23 cellular contexts compared by ENCODE assay signal in genomic region chr9:4287886-4288588, GRCh38. TPM values are rescaled to one million over a fixed set of nuclear protein-coding genes. Genes with fewer than 3 reads are reported as not detected.
DNase-seq lines count a peak whose midpoint lies in the region; ATAC-seq, FAIRE-seq and TF ChIP-seq lines count a peak whose summit lies in the region.
"Had no signal": no experiment of that assay in that cellular context is flagged by ENCODE, and none has a peak within 500 bp of the region (broad histone marks: within the 10 kb centered on the region; RNA-seq: fewer than 3 reads in every experiment).

No MANE protein-coding gene starts in this region.

- no peak overlapping the region for H4K8ac ChIP-seq in mesenchymal stem cell (ENCODE audit: low read length)

- TF ChIP-seq CTCF in SK-N-SH (IDR thresholded peaks at IDR 0.05), result no peak

- H3K9me2 ChIP-seq in GM23248 (ENCODE audit: insufficient read depth), result no peaks in the 10 kb centered on the region
- H3K9me2 ChIP-seq in SK-N-SH, result no peaks in the 10 kb centered on the region

- no peak overlapping the region for H2AK5ac ChIP-seq in mesenchymal stem cell (ENCODE audit: low read length, severe bottlenecking)

- in situ Hi-C loops in GM23248 (cut with MboI), result no loop called here

- no peak overlapping the region for H2BK120ac ChIP-seq in mesenchymal stem cell (ENCODE audit: low read depth, low read length)

- no peak overlapping the region for H3K9ac ChIP-seq in GM23248
- H3K9ac ChIP-seq in SK-N-SH, result no peak overlapping the region
- no peak overlapping the region for H3K9ac ChIP-seq in mesenchymal stem cell (ENCODE audit: low read length)

- peaks cover 97% of the 10 kb centered on the region for H3K79me2 ChIP-seq in GM23248 (ENCODE audit: insufficient read depth)
- H3K79me2 ChIP-seq in SK-N-SH (ENCODE audit: insufficient read depth), result peaks cover 94% of the 10 kb centered on the region

- H2AFZ ChIP-seq in GM23248 (no peak overlapping the region), SK-N-SH (ENCODE audit: low read depth) (no peak overlapping the region), mesenchymal stem cell (ENCODE audit: low read depth, low read length) (no peak overlapping the region)
- H2AFZ ChIP-seq: PC-9 had no signal

- ATAC-seq in GM21737 (IDR thresholded peaks at IDR 0.05; ENCODE audit: unreplicated experiment), result no peak
- ATAC-seq: K562 had no signal

- H3K4me3 Mint-ChIP-seq in activated T-cell treated with anti-CD3 and anti-CD28 coated beads, Interleukin-2, amount 50 U/mL, for 24 hours, result no peak overlapping the region
- H3K4me3 Mint-ChIP-seq: CD4-positive, alpha-beta T cell had no signal

- H3K9me3 ChIP-seq in GM23248 (ENCODE audit: low read depth) (no peaks in the 10 kb centered on the region), SK-N-SH (no peaks in the 10 kb centered on the region), mesenchymal stem cell (ENCODE audit: control insufficient read depth, low read length) (no peaks in the 10 kb centered on the region)
- H3K9me3 ChIP-seq: Caco-2 had no signal

- DNase-seq in GM23248, result peak; percentile 42
- no peak for DNase-seq in SK-N-SH
- no peak for DNase-seq in NCI-H526 (lab: John Stamatoyannopoulos, UW)
- no peak for DNase-seq in mesenchymal stem cell
- no peak for DNase-seq in activated T-cell treated with anti-CD3 and anti-CD28 coated beads, Interleukin-2, amount 50 U/mL, for 24 hours
- DNase-seq: Caco-2; CD4-positive, alpha-beta T cell; DND-41; GDM1; MM.1S; NCI-H1092; NCI-H1436; NCI-H187 treated with DMSO at 0.1 percent for 48 hours; NCI-H2107; PC-9; SHP77 treated with DMSO at 0.1 percent for 48 hours; T-helper 1 cell had no signal

- FAIRE-seq in islet of Langerhans (lab: Jason Lieb, UNC), result peak; percentile 49
- FAIRE-seq: GM18507, H1, K562 had no signal

- no peak overlapping the region for H3K18ac ChIP-seq in mesenchymal stem cell (ENCODE audit: low read depth in 1 of 2, low read length in 2 of 2)

- 31 to 35% methylated on average over 6 of the region's 6 CpGs for WGBS in GM23248 (ENCODE audit: low coverage in 1 of 2, low lambda C conversion rate in 2 of 2, missing lambda C conversion rate in 2 of 2), 2 experiments
- 61% methylated on average over 6 of the region's 6 CpGs for WGBS in SK-N-SH (ENCODE audit: low lambda C conversion rate)
- 76% methylated on average over 5 of the region's 6 CpGs for WGBS in mesenchymal stem cell

- H3K14ac ChIP-seq in mesenchymal stem cell (ENCODE audit: low read length in 2 of 2), result no peak overlapping the region

- no peak overlapping the region for H3K27ac Mint-ChIP-seq in activated T-cell treated with anti-CD3 and anti-CD28 coated beads, Interleukin-2, amount 50 U/mL, for 24 hours
- H3K27ac Mint-ChIP-seq: CD4-positive, alpha-beta T cell had no signal

- no peak for TF ChIP-seq RAD21 in SK-N-SH (IDR thresholded peaks at IDR 0.05; ENCODE audit: low read length)

- CTCF ChIA-PET in SK-N-SH (lab: Yijun Ruan, JAX), result no interaction called here

- H4K20me1 ChIP-seq in GM23248 (ENCODE audit: insufficient read depth) (no peaks in the 10 kb centered on the region), SK-N-SH (ENCODE audit: insufficient read depth) (no peaks in the 10 kb centered on the region)

- H3K36me3 Mint-ChIP-seq in activated T-cell treated with anti-CD3 and anti-CD28 coated beads, Interleukin-2, amount 50 U/mL, for 24 hours (ENCODE audit: low read depth), result peaks cover 3% of the 10 kb centered on the region

- H2BK15ac ChIP-seq in mesenchymal stem cell (ENCODE audit: low read depth, poor library complexity, severe bottlenecking), result no peak overlapping the region

- H3F3A ChIP-seq in GM23248 (ENCODE audit: insufficient read depth), result peaks cover 22% of the 10 kb centered on the region
- peaks cover 29% of the 10 kb centered on the region for H3F3A ChIP-seq in SK-N-SH (replicated peaks; ENCODE audit: insufficient read depth)

- no peaks in the 10 kb centered on the region for H3K9me3 Mint-ChIP-seq in activated T-cell treated with anti-CD3 and anti-CD28 coated beads, Interleukin-2, amount 50 U/mL, for 24 hours
- H3K9me3 Mint-ChIP-seq: CD4-positive, alpha-beta T cell had no signal

- no peak overlapping the region for H3K4me3 ChIP-seq in GM23248
- H3K4me3 ChIP-seq in SK-N-SH (ENCODE audit: low read depth in 2 of 2, low read length in 1 of 2), result no peak overlapping the region
- H3K4me3 ChIP-seq in mesenchymal stem cell (ENCODE audit: insufficient read depth in 1 of 2, low read depth in 1 of 2, low read length in 2 of 2), result no peak overlapping the region
- H3K4me3 ChIP-seq: K562, PC-9 had no signal

- H3K27me3 Mint-ChIP-seq in activated T-cell treated with anti-CD3 and anti-CD28 coated beads, Interleukin-2, amount 50 U/mL, for 24 hours, result no peaks in the 10 kb centered on the region

- H3K79me1 ChIP-seq in mesenchymal stem cell (replicated peaks; ENCODE audit: low read length, poor library complexity, severe bottlenecking), result peaks cover 6% of the 10 kb centered on the region

- H3K23ac ChIP-seq in mesenchymal stem cell (ENCODE audit: low read length in 2 of 2), result no peak overlapping the region

- H3K36me3 ChIP-seq in GM23248 (ENCODE audit: low read depth), result no peaks in the 10 kb centered on the region
- peaks cover 3 to 13% of the 10 kb centered on the region in 2 experiments for H3K36me3 ChIP-seq in SK-N-SH (replicated peaks in 1 of 2; ENCODE audit: control insufficient read depth in 1 of 2, insufficient read depth in 2 of 2, low read length in 1 of 2)
- peaks cover 4 to 22% of the 10 kb centered on the region in 2 experiments for H3K36me3 ChIP-seq in mesenchymal stem cell (ENCODE audit: control insufficient read depth in 1 of 2, insufficient read depth in 2 of 2, low read depth in 1 of 2, low read length in 2 of 2)

- H4K91ac ChIP-seq in mesenchymal stem cell (ENCODE audit: low read length), result no peak overlapping the region

- H3K4me1 ChIP-seq in GM23248 (ENCODE audit: insufficient read depth) (peaks cover 53% of the 10 kb centered on the region), SK-N-SH (ENCODE audit: control insufficient read depth in 1 of 2, insufficient read depth in 2 of 2, low read depth in 1 of 2, low read length in 1 of 2) (peaks cover 0 to 34% of the 10 kb centered on the region in 2 experiments; a peak in 3 of 4 replicates), mesenchymal stem cell (ENCODE audit: control insufficient read depth, insufficient read depth, low read depth, low read length) (peaks cover 5% of the 10 kb centered on the region)

- H3K27me3 ChIP-seq in GM23248 (replicated peaks; ENCODE audit: insufficient read depth), result no peaks in the 10 kb centered on the region
- no peaks in the 10 kb centered on the region for H3K27me3 ChIP-seq in SK-N-SH (ENCODE audit: insufficient read depth)
- H3K27me3 ChIP-seq in mesenchymal stem cell (ENCODE audit: control insufficient read depth in 1 of 2, insufficient read depth in 1 of 2, low read length in 2 of 2), result no peaks in the 10 kb centered on the region

- H2BK12ac ChIP-seq in mesenchymal stem cell (ENCODE audit: low read length in 2 of 2), result no peak overlapping the region

- no peak overlapping the region for H3K4ac ChIP-seq in mesenchymal stem cell (ENCODE audit: low read depth in 1 of 2, low read length in 2 of 2)

- H3K4me1 Mint-ChIP-seq in activated T-cell treated with anti-CD3 and anti-CD28 coated beads, Interleukin-2, amount 50 U/mL, for 24 hours (ENCODE audit: low read depth), result peaks cover 15% of the 10 kb centered on the region

- no peak overlapping the region for H2BK5ac ChIP-seq in mesenchymal stem cell (ENCODE audit: low read depth, low read length, poor library complexity, severe bottlenecking)

- H3K27ac ChIP-seq in GM23248 (0 out of 2 replicates have a peak overlapping the region, but pooled peaks have one; percentile 1), SK-N-SH (ENCODE audit: low read depth in 2 of 2, low read length in 1 of 2) (0 out of 4 replicates have a peak overlapping the region, but pooled peaks of 1 of the 2 experiments have one; percentile 9), mesenchymal stem cell (ENCODE audit: low read length, poor library complexity, severe bottlenecking) (no peak overlapping the region)
- H3K27ac ChIP-seq: PC-9, RWPE1 had no signal

- TF ChIP-seq EP300 in SK-N-SH (IDR thresholded peaks at IDR 0.05; ENCODE audit: borderline replicate concordance in 1 of 2, low read depth in 1 of 2, low read length in 1 of 2), result no peak

- H3K4me2 ChIP-seq in GM23248 (ENCODE audit: unreplicated experiment) (no peak overlapping the region), SK-N-SH (0 out of 2 replicates have a peak overlapping the region, but pooled peaks have one; percentile 17), mesenchymal stem cell (ENCODE audit: low read length, poor library complexity, severe bottlenecking) (no peak overlapping the region)
- H3K4me2 ChIP-seq: PC-9 had no signal

- POLR2A ChIA-PET in SK-N-SH (lab: Yijun Ruan, JAX), result no interaction called here

TF ChIP-seq in SK-N-SH, 30 proteins besides CTCF, POLR2A, EP300 and RAD21:
- TF ChIP-seq YY1 (IDR thresholded peaks at IDR 0.05; ENCODE audit: low read depth) (no peak), PBX3 (IDR thresholded peaks at IDR 0.05) (0 out of 2 replicates have a peak, but pooled peaks have one; percentile 20)

RNA-seq across cellular contexts. Expression of gene GLIS3, which starts 11.8 kb away (rescaled TPM):
- total RNA-seq in GM23248 (2014; rRNA removed; shearing (Covaris generic)), result 19.6 and 23.3 TPM in 2 replicates
- polyA plus RNA-seq in GM23248 (2016; fragmentation: Nextera tagmentation; extraction: Ambion mirVana) (4.9 and 6.2 TPM in 2 replicates), SK-N-SH (2012; rRNA removed) (4.7 and 5.1 TPM in 2 replicates)
- 4.2 and 5.3 TPM in 2 replicates for polyA plus RNA-seq in SK-N-SH (2012; cell fraction: cytosol; rRNA removed)
- polyA plus RNA-seq in SK-N-SH (2012; cell fraction: nucleus; rRNA removed), result 8.2 and 10.9 TPM in 2 replicates
- 19.0 TPM for polyA plus RNA-seq in mesenchymal stem cell (2013, experiment 1 of 2)
- 18.8 TPM for polyA plus RNA-seq in mesenchymal stem cell (2013, experiment 2 of 2)
